In genomic region chr4:114229721-114230120, GRCh38 we compare ENCODE assay signal across 21 cellular contexts.
"Had no signal": no experiment of that assay in that cellular context is flagged by ENCODE, and none has a peak within 500 bp of the region (broad histone marks: within the 10 kb centered on the region; RNA-seq: fewer than 3 reads in every experiment).

No MANE protein-coding gene starts in this region.

- H3K9me3 ChIP-seq: MG63 had no signal

- H3K27ac Mint-ChIP-seq: activated B cell treated with CpG ODN at 0.5 μM for 24 hours; activated CD4-positive, alpha-beta T cell treated with anti-CD3 and anti-CD28 coated beads, Interleukin-2, amount 10 ng/mL, durations not matched to agents 24 days and 14 days; activated CD8-positive, alpha-beta memory T cell treated with anti-CD3 and anti-CD28 coated beads, Interleukin-2, amount 10 ng/mL, durations not matched to agents 7 days and 5 days; activated naive CD8-positive, alpha-beta T cell; activated T-cell treated with anti-CD3 and anti-CD28 coated beads, Interleukin-2, amount 50 U/mL, for 24 hours; T-helper 17 cell had no signal

- H3K4me3 Mint-ChIP-seq: activated B cell treated with CpG ODN at 0.5 μM for 24 hours; activated CD4-positive, alpha-beta T cell treated with anti-CD3 and anti-CD28 coated beads, Interleukin-2, amount 10 ng/mL, durations not matched to agents 24 days and 14 days; activated CD8-positive, alpha-beta memory T cell treated with anti-CD3 and anti-CD28 coated beads, Interleukin-2, amount 10 ng/mL, durations not matched to agents 7 days and 5 days; activated naive CD8-positive, alpha-beta T cell; activated T-cell treated with anti-CD3 and anti-CD28 coated beads, Interleukin-2, amount 50 U/mL, for 24 hours; T-helper 17 cell had no signal

- H3K4me1 Mint-ChIP-seq: activated B cell treated with CpG ODN at 0.5 μM for 24 hours; activated CD4-positive, alpha-beta T cell treated with anti-CD3 and anti-CD28 coated beads, Interleukin-2, amount 10 ng/mL, durations not matched to agents 24 days and 14 days; activated CD8-positive, alpha-beta memory T cell treated with anti-CD3 and anti-CD28 coated beads, Interleukin-2, amount 10 ng/mL, durations not matched to agents 7 days and 5 days had no signal

- H3K36me3 ChIP-seq: MG63 had no signal

- H3K27me3 ChIP-seq: MG63 had no signal

- H3K36me3 Mint-ChIP-seq: activated CD8-positive, alpha-beta memory T cell treated with anti-CD3 and anti-CD28 coated beads, Interleukin-2, amount 10 ng/mL, durations not matched to agents 7 days and 5 days; activated naive CD8-positive, alpha-beta T cell had no signal

- H3K27me3 Mint-ChIP-seq: activated B cell treated with CpG ODN at 0.5 μM for 24 hours; activated CD4-positive, alpha-beta T cell treated with anti-CD3 and anti-CD28 coated beads, Interleukin-2, amount 10 ng/mL, durations not matched to agents 24 days and 14 days; activated CD8-positive, alpha-beta memory T cell treated with anti-CD3 and anti-CD28 coated beads, Interleukin-2, amount 10 ng/mL, durations not matched to agents 7 days and 5 days had no signal

- H3K9me3 Mint-ChIP-seq: activated B cell treated with CpG ODN at 0.5 μM for 24 hours; activated CD4-positive, alpha-beta T cell treated with anti-CD3 and anti-CD28 coated beads, Interleukin-2, amount 10 ng/mL, durations not matched to agents 24 days and 14 days; activated T-cell treated with anti-CD3 and anti-CD28 coated beads, Interleukin-2, amount 50 U/mL, for 24 hours had no signal

- ATAC-seq: activated CD8-positive, alpha-beta memory T cell treated with anti-CD3 and anti-CD28 coated beads, Interleukin-2, amount 10 ng/mL, durations not matched to agents 7 days and 5 days; T-helper 17 cell had no signal

- DNase-seq: activated B cell treated with CpG ODN at 0.5 μM for 24 hours; activated CD4-positive, alpha-beta T cell treated with anti-CD3 and anti-CD28 coated beads for 1 hour; activated CD4-positive, alpha-beta T cell treated with anti-CD3 and anti-CD28 coated beads, Interleukin-2, amount 10 ng/mL, durations not matched to agents 24 days and 14 days; activated CD4-positive, alpha-beta T cell treated with anti-CD3 and anti-CD28 coated beads, Interleukin-2, amount 50 U/mL, for 48 hours; activated CD8-positive, alpha-beta memory T cell treated with anti-CD3 and anti-CD28 coated beads, Interleukin-2, amount 10 ng/mL, durations not matched to agents 7 days and 5 days; activated effector memory CD4-positive, alpha-beta T cell treated with anti-CD3 and anti-CD28 coated beads, Interleukin-2, amount 50 U/mL, for 16 hours; activated naive CD4-positive, alpha-beta T cell treated with Interleukin-2 at 50 U/mL for 16 hours; activated T-cell treated with anti-CD3 and anti-CD28 coated beads, Interleukin-2, amount 50 U/mL, for 24 hours; MG63; MV-4-11; NCI-H1105 treated with DMSO at 0.1 percent for 48 hours; NCI-H1436 treated with DMSO at 0.1 percent for 48 hours; NCI-H187; NCI-H2081; NCI-H345; NCI-H526; NCI-H82; SIG-M5; T-helper 17 cell; T-helper 9 cell had no signal

- H3K4me3 ChIP-seq: MG63 had no signal
